1 cellular context compared by ENCODE assay signal in the genomic region with DNA sequence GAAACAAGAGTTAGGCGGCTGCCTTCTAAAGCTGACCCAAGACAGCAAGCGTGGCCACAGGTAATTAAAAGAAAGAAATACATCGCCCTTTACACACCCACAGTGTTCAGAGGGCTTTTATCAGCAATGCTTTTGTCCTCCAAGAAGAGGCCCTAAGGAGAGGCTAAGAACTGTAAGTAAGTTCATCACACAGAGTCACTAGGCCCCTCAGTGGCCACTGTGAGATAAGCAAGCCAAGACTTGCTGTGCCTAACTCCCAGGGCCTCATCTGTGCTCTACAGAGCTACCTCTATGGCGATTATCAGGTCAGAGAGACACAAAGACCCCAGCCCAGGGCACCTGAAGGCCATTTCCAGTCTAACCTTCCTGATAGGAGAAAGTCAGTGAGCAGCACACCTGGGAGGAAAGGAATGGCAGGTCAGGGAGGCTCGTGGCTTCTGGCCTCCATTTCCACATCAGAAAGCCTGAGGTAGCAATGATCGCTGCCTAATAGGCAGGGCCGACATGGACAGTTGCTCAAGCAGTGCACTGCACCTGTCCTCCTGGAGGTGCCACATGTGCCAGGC.
TF ChIP-seq lines count a peak whose summit lies in the region.

No MANE protein-coding gene starts in this region.

TF ChIP-seq in GM23338, 12 proteins besides CTCF, POLR2A, EP300 and RAD21 (continued from another document):
- TF ChIP-seq, protein P1, sequence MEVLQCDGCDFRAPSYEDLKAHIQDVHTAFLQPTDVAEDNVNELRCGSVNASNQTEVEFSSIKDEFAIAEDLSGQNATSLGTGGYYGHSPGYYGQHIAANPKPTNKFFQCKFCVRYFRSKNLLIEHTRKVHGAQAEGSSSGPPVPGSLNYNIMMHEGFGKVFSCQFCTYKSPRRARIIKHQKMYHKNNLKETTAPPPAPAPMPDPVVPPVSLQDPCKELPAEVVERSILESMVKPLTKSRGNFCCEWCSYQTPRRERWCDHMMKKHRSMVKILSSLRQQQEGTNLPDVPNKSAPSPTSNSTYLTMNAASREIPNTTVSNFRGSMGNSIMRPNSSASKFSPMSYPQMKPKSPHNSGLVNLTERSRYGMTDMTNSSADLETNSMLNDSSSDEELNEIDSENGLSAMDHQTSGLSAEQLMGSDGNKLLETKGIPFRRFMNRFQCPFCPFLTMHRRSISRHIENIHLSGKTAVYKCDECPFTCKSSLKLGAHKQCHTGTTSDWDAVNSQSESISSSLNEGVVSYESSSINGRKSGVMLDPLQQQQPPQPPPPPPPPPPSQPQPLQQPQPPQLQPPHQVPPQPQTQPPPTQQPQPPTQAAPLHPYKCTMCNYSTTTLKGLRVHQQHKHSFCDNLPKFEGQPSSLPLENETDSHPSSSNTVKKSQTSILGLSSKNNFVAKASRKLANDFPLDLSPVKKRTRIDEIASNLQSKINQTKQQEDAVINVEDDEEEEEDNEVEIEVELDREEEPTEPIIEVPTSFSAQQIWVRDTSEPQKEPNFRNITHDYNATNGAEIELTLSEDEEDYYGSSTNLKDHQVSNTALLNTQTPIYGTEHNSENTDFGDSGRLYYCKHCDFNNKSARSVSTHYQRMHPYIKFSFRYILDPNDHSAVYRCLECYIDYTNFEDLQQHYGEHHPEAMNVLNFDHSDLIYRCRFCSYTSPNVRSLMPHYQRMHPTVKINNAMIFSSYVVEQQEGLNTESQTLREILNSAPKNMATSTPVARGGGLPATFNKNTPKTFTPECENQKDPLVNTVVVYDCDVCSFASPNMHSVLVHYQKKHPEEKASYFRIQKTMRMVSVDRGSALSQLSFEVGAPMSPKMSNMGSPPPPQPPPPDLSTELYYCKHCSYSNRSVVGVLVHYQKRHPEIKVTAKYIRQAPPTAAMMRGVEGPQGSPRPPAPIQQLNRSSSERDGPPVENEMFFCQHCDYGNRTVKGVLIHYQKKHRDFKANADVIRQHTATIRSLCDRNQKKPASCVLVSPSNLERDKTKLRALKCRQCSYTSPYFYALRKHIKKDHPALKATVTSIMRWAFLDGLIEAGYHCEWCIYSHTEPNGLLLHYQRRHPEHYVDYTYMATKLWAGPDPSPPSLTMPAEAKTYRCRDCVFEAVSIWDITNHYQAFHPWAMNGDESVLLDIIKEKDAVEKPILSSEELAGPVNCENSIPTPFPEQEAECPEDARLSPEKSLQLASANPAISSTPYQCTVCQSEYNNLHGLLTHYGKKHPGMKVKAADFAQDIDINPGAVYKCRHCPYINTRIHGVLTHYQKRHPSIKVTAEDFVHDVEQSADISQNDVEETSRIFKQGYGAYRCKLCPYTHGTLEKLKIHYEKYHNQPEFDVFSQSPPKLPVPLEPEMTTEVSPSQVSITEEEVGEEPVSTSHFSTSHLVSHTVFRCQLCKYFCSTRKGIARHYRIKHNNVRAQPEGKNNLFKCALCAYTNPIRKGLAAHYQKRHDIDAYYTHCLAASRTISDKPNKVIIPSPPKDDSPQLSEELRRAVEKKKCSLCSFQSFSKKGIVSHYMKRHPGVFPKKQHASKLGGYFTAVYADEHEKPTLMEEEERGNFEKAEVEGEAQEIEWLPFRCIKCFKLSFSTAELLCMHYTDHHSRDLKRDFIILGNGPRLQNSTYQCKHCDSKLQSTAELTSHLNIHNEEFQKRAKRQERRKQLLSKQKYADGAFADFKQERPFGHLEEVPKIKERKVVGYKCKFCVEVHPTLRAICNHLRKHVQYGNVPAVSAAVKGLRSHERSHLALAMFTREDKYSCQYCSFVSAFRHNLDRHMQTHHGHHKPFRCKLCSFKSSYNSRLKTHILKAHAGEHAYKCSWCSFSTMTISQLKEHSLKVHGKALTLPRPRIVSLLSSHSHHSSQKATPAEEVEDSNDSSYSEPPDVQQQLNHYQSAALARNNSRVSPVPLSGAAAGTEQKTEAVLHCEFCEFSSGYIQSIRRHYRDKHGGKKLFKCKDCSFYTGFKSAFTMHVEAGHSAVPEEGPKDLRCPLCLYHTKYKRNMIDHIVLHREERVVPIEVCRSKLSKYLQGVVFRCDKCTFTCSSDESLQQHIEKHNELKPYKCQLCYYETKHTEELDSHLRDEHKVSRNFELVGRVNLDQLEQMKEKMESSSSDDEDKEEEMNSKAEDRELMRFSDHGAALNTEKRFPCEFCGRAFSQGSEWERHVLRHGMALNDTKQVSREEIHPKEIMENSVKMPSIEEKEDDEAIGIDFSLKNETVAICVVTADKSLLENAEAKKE (CRISPR knock-in tag; IDR thresholded peaks at IDR 0.05): no peak
TF ChIP-seq in GM23338: peak in this region for 0.
